ENCODE assay signal across 8 cellular contexts in the genomic region with DNA sequence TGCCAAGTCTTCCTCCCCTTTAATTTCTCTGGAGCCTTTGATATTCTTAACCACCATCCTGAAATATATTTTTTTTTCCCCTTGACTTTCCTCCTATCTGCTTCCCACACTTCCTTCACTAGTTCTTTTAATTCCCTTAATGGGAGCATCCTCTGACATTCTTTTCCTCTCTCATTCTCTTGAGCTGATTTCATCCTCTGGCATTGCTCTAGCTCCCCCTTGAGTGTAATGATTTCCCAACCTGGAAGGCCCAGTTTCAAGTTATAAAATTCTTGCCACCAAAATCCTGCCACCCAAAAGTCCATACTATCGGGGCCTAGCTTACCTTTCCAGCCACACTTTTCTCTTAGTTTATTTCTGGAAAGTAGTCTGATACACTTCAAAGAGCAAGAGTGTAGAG. TPM values are rescaled to one million over a fixed set of nuclear protein-coding genes. Genes with fewer than 3 reads are reported as not detected.
A peak's percentile ranks its signal among the peaks of the same experiment; 100 is the strongest.
DNase-seq lines count a peak whose midpoint lies in the region; ATAC-seq and TF ChIP-seq lines count a peak whose summit lies in the region.

No MANE protein-coding gene starts in this region.

- TF ChIP-seq CTCF in esophagus muscularis mucosa (IDR thresholded peaks at IDR 0.05) (peak in 2 of 3 experiments; percentile 18 to 35), omental fat pad (IDR thresholded peaks at IDR 0.05) (no peak), colonic mucosa (IDR thresholded peaks at IDR 0.05) (no peak), Peyer's patch (IDR thresholded peaks at IDR 0.05) (peak in 1 of 6 experiments; percentile 8)

- WGBS in esophagus muscularis mucosa = 19% methylated on average over 1 of the region's 1 CpG

- H3K4me3 ChIP-seq in NT2/D1 (ENCODE audit: insufficient read length, low read depth) = no peak overlapping the region
- H3K4me3 ChIP-seq in esophagus muscularis mucosa = no peak overlapping the region
- H3K4me3 ChIP-seq in colonic mucosa = no peak overlapping the region
- H3K4me3 ChIP-seq in Peyer's patch = no peak overlapping the region

- H3K36me3 ChIP-seq in NT2/D1 (ENCODE audit: insufficient read depth, insufficient read length, low read length) (peaks cover 14% of the 10 kb centered on the region), esophagus muscularis mucosa (peaks cover 0 to 13% (median 0%) of the 10 kb centered on the region in 4 donors), colonic mucosa (no peaks in the 10 kb centered on the region), Peyer's patch (no peaks in the 10 kb centered on the region)

- no peak for TF ChIP-seq EP300 in esophagus muscularis mucosa (IDR thresholded peaks at IDR 0.05)

- TF ChIP-seq POLR2A in esophagus muscularis mucosa (IDR thresholded peaks at IDR 0.05; ENCODE audit: low read depth) (no peak), Peyer's patch (IDR thresholded peaks at IDR 0.05) (no peak)

- H3K27me3 ChIP-seq in NT2/D1 (ENCODE audit: insufficient read depth, insufficient read length) (no peaks in the 10 kb centered on the region), esophagus muscularis mucosa (no peaks in the 10 kb centered on the region), colonic mucosa (no peaks in the 10 kb centered on the region), Peyer's patch (no peaks in the 10 kb centered on the region)

- H3K9ac ChIP-seq in NT2/D1 (ENCODE audit: insufficient read length, low read depth) (no peak overlapping the region), colonic mucosa (ENCODE audit: low read depth in 2 of 2, low read length in 2 of 2) (no peak overlapping the region)

- in situ Hi-C loops in G401 (cut with HindIII; ENCODE audit: low sequenced_read_pairs) = no loop called here

- H3K4me1 ChIP-seq in NT2/D1 (ENCODE audit: insufficient read depth, insufficient read length) (no peaks in the 10 kb centered on the region), esophagus muscularis mucosa (peaks cover 0 to 20% (median 16%) of the 10 kb centered on the region in 4 donors), colonic mucosa (no peaks in the 10 kb centered on the region), Peyer's patch (no peaks in the 10 kb centered on the region)

- ATAC-seq in omental fat pad (ENCODE audit: low FRiP score) = peak; percentile 44
- no peak for ATAC-seq in HG02970 (IDR thresholded peaks at IDR 0.05; ENCODE audit: low FRiP score, unreplicated experiment)

- H3K27ac ChIP-seq in esophagus muscularis mucosa (replicated peaks in 1 of 4) = peak overlapping the region in 3 of 4 donors; percentile 20 to 43 (median 40)
- H3K27ac ChIP-seq in colonic mucosa = no peak overlapping the region
- H3K27ac ChIP-seq in Peyer's patch = no peak overlapping the region

- DNase-seq in G401 (ENCODE audit: low spot score) = peak; percentile 32
- peak; percentile 39 for DNase-seq in NT2/D1 (ENCODE audit: low read depth, low spot score)
- no peak for DNase-seq in esophagus muscularis mucosa (ENCODE audit: extremely low spot score)
- DNase-seq in omental fat pad (ENCODE audit: low spot score) = no peak
- DNase-seq in colonic mucosa = no peak
- DNase-seq in NCI-H1417 treated with DMSO at 0.1 percent for 48 hours (lab: John Stamatoyannopoulos, UW) = no peak
- DNase-seq in Peyer's patch = no peak

- H3K9me3 ChIP-seq in NT2/D1 (ENCODE audit: insufficient read depth, low read length) (peaks cover 7% of the 10 kb centered on the region), esophagus muscularis mucosa (no peaks in the 10 kb centered on the region), colonic mucosa (no peaks in the 10 kb centered on the region), Peyer's patch (no peaks in the 10 kb centered on the region)

- intact Hi-C loops in esophagus muscularis mucosa (cut with DNase I) (no loop called here), colonic mucosa (cut with DNase I) (no loop called here)

RNA-seq across cellular contexts. Expression of gene UBE2U, which starts 39.5 kb away (rescaled TPM):
- not detected in 2 replicates for total RNA-seq in G401 (2014; rRNA removed; shearing (Covaris generic))
- not detected for total RNA-seq in esophagus muscularis mucosa
- total RNA-seq in omental fat pad = not detected
- not detected for total RNA-seq in colonic mucosa
- total RNA-seq in Peyer's patch = not detected

Comparison
In these comparisons a context has a peak if more than half of its experiments do, and no peak if none do; other contexts are left out.
1. DNase-seq: peak in G401 (single experiment) and NT2/D1 (single experiment); none in esophagus muscularis mucosa (single experiment), omental fat pad (single experiment), colonic mucosa (single experiment), NCI-H1417 treated with DMSO at 0.1 percent for 48 hours (single experiment) and Peyer's patch (0 of 3).
2. H3K27ac ChIP-seq: peak in esophagus muscularis mucosa (3 of 4); none in colonic mucosa (single experiment) and Peyer's patch (0 of 4).
3. CTCF ChIP-seq: peak in esophagus muscularis mucosa (2 of 3); none in omental fat pad (0 of 3) and colonic mucosa (single experiment).